In genomic region chr2:2926009-2926857, GRCh38 we compare ENCODE assay signal across 13 cellular contexts.
DNase-seq lines count a peak whose midpoint lies in the region; ATAC-seq, FAIRE-seq and TF ChIP-seq lines count a peak whose summit lies in the region.
"Had no signal": no experiment of that assay in that cellular context is flagged by ENCODE, and none has a peak within 500 bp of the region (broad histone marks: within the 10 kb centered on the region; RNA-seq: fewer than 3 reads in every experiment).

No MANE protein-coding gene starts in this region.

- peaks cover 2% of the 10 kb centered on the region for H3K36me3 Mint-ChIP-seq in neural progenitor cell

- DNase-seq in midbrain (lab: John Stamatoyannopoulos, UW), result no peak
- no peak for DNase-seq in activated naive CD4-positive, alpha-beta T cell treated with anti-CD3 and anti-CD28 coated beads, Interleukin-2, amount 50 U/mL, for 16 hours
- DNase-seq in neural progenitor cell (ENCODE audit: low spot score), result no peak
- DNase-seq in kidney, result no peak
- DNase-seq: GDM1, NCI-H1417, nucleus accumbens had no signal

- peaks cover 2% of the 10 kb centered on the region for H3K4me1 Mint-ChIP-seq in neural progenitor cell

- no peaks in the 10 kb centered on the region for H3K27me3 ChIP-seq in neural progenitor cell
- H3K27me3 ChIP-seq: BLaER1 had no signal

- H2AFZ ChIP-seq in neural progenitor cell (replicated peaks), result no peak overlapping the region

- H3K4me3 ChIP-seq in neural progenitor cell (no peak overlapping the region), kidney (ENCODE audit: low read length in 2 of 2) (no peak overlapping the region)
- H3K4me3 ChIP-seq: BLaER1, lung had no signal

- H3K27me3 Mint-ChIP-seq in neural progenitor cell (ENCODE audit: insufficient read depth, low read depth), result peaks cover 4% of the 10 kb centered on the region

- H3K27ac ChIP-seq in neural progenitor cell (no peak overlapping the region), kidney (ENCODE audit: low read depth in 2 of 2, low read length in 2 of 2) (no peak overlapping the region)
- H3K27ac ChIP-seq: BLaER1 had no signal

- no peak for FAIRE-seq in kidney (lab: Jason Lieb, UNC)

- H3K4me2 ChIP-seq in neural progenitor cell, result no peak overlapping the region
- H3K4me2 ChIP-seq: BLaER1 had no signal

- no peak overlapping the region for H3K4me3 Mint-ChIP-seq in neural progenitor cell

- no peak overlapping the region for H3K27ac Mint-ChIP-seq in neural progenitor cell

- H3K36me3 ChIP-seq in neural progenitor cell, result no peaks in the 10 kb centered on the region
- no peaks in the 10 kb centered on the region for H3K36me3 ChIP-seq in kidney (ENCODE audit: control insufficient read depth in 1 of 2, insufficient read depth in 2 of 2, low read length in 2 of 2)
- H3K36me3 ChIP-seq: BLaER1 had no signal

- TF ChIP-seq CTCF in neural progenitor cell (IDR thresholded peaks at IDR 0.05) (no peak), kidney (IDR thresholded peaks at IDR 0.05; ENCODE audit: borderline replicate concordance, extremely low read depth, insufficient read depth) (no peak)

- H3K79me2 ChIP-seq in neural progenitor cell (ENCODE audit: low read depth), result no peaks in the 10 kb centered on the region

- H3K9me3 ChIP-seq in neural progenitor cell (ENCODE audit: low read depth) (no peaks in the 10 kb centered on the region), kidney (ENCODE audit: control insufficient read depth in 1 of 2, low read length in 2 of 2) (peaks cover 5 to 6% of the 10 kb centered on the region in 2 donors)

- ATAC-seq in GM18861 (IDR thresholded peaks at IDR 0.05; ENCODE audit: unreplicated experiment), result peak; percentile 76
- ATAC-seq in GM21423 (IDR thresholded peaks at IDR 0.05; ENCODE audit: unreplicated experiment), result peak; percentile 63
- ATAC-seq in HG02981 (IDR thresholded peaks at IDR 0.05; ENCODE audit: unreplicated experiment), result peak; percentile 85
- peak; percentile 84 for ATAC-seq in HG03565 (IDR thresholded peaks at IDR 0.05; ENCODE audit: unreplicated experiment)

- H3F3A ChIP-seq in neural progenitor cell (ENCODE audit: low read depth), result no peaks in the 10 kb centered on the region

- peaks cover 16% of the 10 kb centered on the region for H3K9me3 Mint-ChIP-seq in neural progenitor cell

- H3K9ac ChIP-seq in neural progenitor cell, result no peak overlapping the region
- no peak overlapping the region for H3K9ac ChIP-seq in kidney (ENCODE audit: low read length in 2 of 2)
- H3K9ac ChIP-seq: BLaER1 had no signal

- H3K4me1 ChIP-seq in neural progenitor cell (no peaks in the 10 kb centered on the region), kidney (ENCODE audit: control insufficient read depth in 1 of 2, insufficient read depth in 1 of 2, low read depth in 1 of 2, low read length in 2 of 2) (no peaks in the 10 kb centered on the region)
- H3K4me1 ChIP-seq: BLaER1 had no signal

- no peaks in the 10 kb centered on the region for H4K20me1 ChIP-seq in neural progenitor cell (ENCODE audit: low read depth)
- H4K20me1 ChIP-seq: BLaER1 had no signal

- intact Hi-C loops in kidney (cut with DNase I), result no loop called here
